ENCODE assay signal across 16 cellular contexts in genomic region chr6:160435935-160436334, GRCh38.
A peak's percentile ranks its signal among the peaks of the same experiment; 100 is the strongest.
DNase-seq lines count a peak whose midpoint lies in the region; ATAC-seq and TF ChIP-seq lines count a peak whose summit lies in the region.
"Had no signal": no experiment of that assay in that cellular context is flagged by ENCODE, and none has a peak within 500 bp of the region (broad histone marks: within the 10 kb centered on the region; RNA-seq: fewer than 3 reads in every experiment).

No MANE protein-coding gene starts in this region.

- no peak for ATAC-seq in activated CD8-positive, alpha-beta T cell treated with anti-CD3 and anti-CD28 coated beads for 36 hours
- peak; percentile 48 for ATAC-seq in stimulated activated effector memory CD8-positive, alpha-beta T cell treated with anti-CD3 and anti-CD28 coated beads, Interleukin-12 subunit alpha, Interleukin-12 subunit beta, amount 100 ng/mL, for 72 hours
- ATAC-seq: GM12878, GM23338 had no signal

- DNase-seq in activated naive CD4-positive, alpha-beta T cell treated with anti-CD3 and anti-CD28 coated beads for 36 hours, result peak; percentile 21
- DNase-seq in activated naive CD4-positive, alpha-beta T cell treated with anti-CD3 and anti-CD28 coated beads, Interleukin-2, amount 10 ng/mL, durations not matched to agents 7 days and 5 days, result no peak
- peak; percentile 33 for DNase-seq in KBM-7
- peak; percentile 12 for DNase-seq in activated CD8-positive, alpha-beta T cell treated with anti-CD3 and anti-CD28 coated beads for 36 hours
- DNase-seq in stimulated activated effector memory CD8-positive, alpha-beta T cell treated with anti-CD3 and anti-CD28 coated beads, Interleukin-12 subunit alpha, Interleukin-12 subunit beta, amount 100 ng/mL, for 72 hours (ENCODE audit: low spot score in 2 of 2), result no peak
- DNase-seq in ovary, result no peak
- DNase-seq in Peyer's patch, result no peak
- DNase-seq: 8988T; AML-193; C1 segment of cervical spinal cord; CD4-positive, alpha-beta memory T cell; DMS79; H7 had no signal

- no peak overlapping the region for H3K27ac Mint-ChIP-seq in activated naive CD4-positive, alpha-beta T cell treated with anti-CD3 and anti-CD28 coated beads for 36 hours
- H3K27ac Mint-ChIP-seq in activated naive CD4-positive, alpha-beta T cell treated with anti-CD3 and anti-CD28 coated beads, Interleukin-2, amount 10 ng/mL, durations not matched to agents 7 days and 5 days, result no peak overlapping the region
- H3K27ac Mint-ChIP-seq in activated CD8-positive, alpha-beta T cell treated with anti-CD3 and anti-CD28 coated beads for 36 hours, result no peak overlapping the region
- no peak overlapping the region for H3K27ac Mint-ChIP-seq in stimulated activated effector memory CD8-positive, alpha-beta T cell treated with anti-CD3 and anti-CD28 coated beads, Interleukin-12 subunit alpha, Interleukin-12 subunit beta, amount 100 ng/mL, for 72 hours
- H3K27ac Mint-ChIP-seq: CD4-positive, alpha-beta memory T cell; GM23338 had no signal

- intact Hi-C loops in activated naive CD4-positive, alpha-beta T cell treated with anti-CD3 and anti-CD28 coated beads for 36 hours (cut with micrococcal nuclease), result no loop called here
- intact Hi-C loops in activated CD8-positive, alpha-beta T cell treated with anti-CD3 and anti-CD28 coated beads for 36 hours (cut with micrococcal nuclease), result no loop called here
- intact Hi-C loops in ovary (cut with DNase I), result loop anchor here in 1 of 4 donors (10.0 kb wide), 1 partner anchor 81 kb away; no protein-coding TSS in a partner anchor

- no peak overlapping the region for H3K27ac ChIP-seq in ovary
- no peak overlapping the region for H3K27ac ChIP-seq in Peyer's patch
- H3K27ac ChIP-seq: HL-60 had no signal

- CTCF ChIA-PET in activated naive CD4-positive, alpha-beta T cell treated with anti-CD3 and anti-CD28 coated beads for 36 hours (lab: Charles Lee), result interaction anchor here (0.6 to 0.8 kb wide), 2 partner anchors 20 to 36 kb away, joined by 3 to 5 read pairs; no protein-coding TSS in a partner anchor
- CTCF ChIA-PET in activated naive CD4-positive, alpha-beta T cell treated with anti-CD3 and anti-CD28 coated beads, Interleukin-2, amount 10 ng/mL, durations not matched to agents 7 days and 5 days (lab: Charles Lee), result interaction anchor here (1.9 kb wide), 1 partner anchor 20 kb away, joined by 7 read pairs; no protein-coding TSS in a partner anchor
- CTCF ChIA-PET in activated CD8-positive, alpha-beta T cell treated with anti-CD3 and anti-CD28 coated beads for 36 hours (lab: Charles Lee), result interaction anchor here (1.1 to 2.2 kb wide), 2 partner anchors 20 to 98 kb away, joined by 5 to 6 read pairs; no protein-coding TSS in a partner anchor

- no peak overlapping the region for H3K4me3 Mint-ChIP-seq in activated naive CD4-positive, alpha-beta T cell treated with anti-CD3 and anti-CD28 coated beads for 36 hours
- no peak overlapping the region for H3K4me3 Mint-ChIP-seq in activated naive CD4-positive, alpha-beta T cell treated with anti-CD3 and anti-CD28 coated beads, Interleukin-2, amount 10 ng/mL, durations not matched to agents 7 days and 5 days
- H3K4me3 Mint-ChIP-seq in activated CD8-positive, alpha-beta T cell treated with anti-CD3 and anti-CD28 coated beads for 36 hours, result no peak overlapping the region
- no peak overlapping the region for H3K4me3 Mint-ChIP-seq in stimulated activated effector memory CD8-positive, alpha-beta T cell treated with anti-CD3 and anti-CD28 coated beads, Interleukin-12 subunit alpha, Interleukin-12 subunit beta, amount 100 ng/mL, for 72 hours
- H3K4me3 Mint-ChIP-seq: GM23338 had no signal

- 92 to 96% (median 95%) methylated on average over 4 of the region's 4 CpGs for WGBS in ovary, 3 donors

- H3K4me1 Mint-ChIP-seq in activated naive CD4-positive, alpha-beta T cell treated with anti-CD3 and anti-CD28 coated beads for 36 hours (ENCODE audit: low read depth), result peaks cover 7% of the 10 kb centered on the region
- peaks cover 5% of the 10 kb centered on the region for H3K4me1 Mint-ChIP-seq in activated naive CD4-positive, alpha-beta T cell treated with anti-CD3 and anti-CD28 coated beads, Interleukin-2, amount 10 ng/mL, durations not matched to agents 7 days and 5 days
- no peaks in the 10 kb centered on the region for H3K4me1 Mint-ChIP-seq in activated CD8-positive, alpha-beta T cell treated with anti-CD3 and anti-CD28 coated beads for 36 hours (ENCODE audit: low read depth)
- H3K4me1 Mint-ChIP-seq in stimulated activated effector memory CD8-positive, alpha-beta T cell treated with anti-CD3 and anti-CD28 coated beads, Interleukin-12 subunit alpha, Interleukin-12 subunit beta, amount 100 ng/mL, for 72 hours, result peaks cover 7% of the 10 kb centered on the region

- TF ChIP-seq EP300 in ovary (IDR thresholded peaks at IDR 0.05), result no peak

- H3K4me1 ChIP-seq in ovary (ENCODE audit: insufficient read depth) (peaks cover 5% of the 10 kb centered on the region), Peyer's patch (no peaks in the 10 kb centered on the region)

- POLR2A ChIA-PET in activated CD8-positive, alpha-beta T cell treated with anti-CD3 and anti-CD28 coated beads for 36 hours (lab: Charles Lee), result no interaction called here

- peaks cover 30% of the 10 kb centered on the region for H3K27me3 Mint-ChIP-seq in activated naive CD4-positive, alpha-beta T cell treated with anti-CD3 and anti-CD28 coated beads for 36 hours (ENCODE audit: low read depth)
- peaks cover 37% of the 10 kb centered on the region for H3K27me3 Mint-ChIP-seq in activated naive CD4-positive, alpha-beta T cell treated with anti-CD3 and anti-CD28 coated beads, Interleukin-2, amount 10 ng/mL, durations not matched to agents 7 days and 5 days
- H3K27me3 Mint-ChIP-seq in activated CD8-positive, alpha-beta T cell treated with anti-CD3 and anti-CD28 coated beads for 36 hours, result peaks cover 37% of the 10 kb centered on the region

- no peaks in the 10 kb centered on the region for H3K9me3 Mint-ChIP-seq in activated naive CD4-positive, alpha-beta T cell treated with anti-CD3 and anti-CD28 coated beads for 36 hours
- H3K9me3 Mint-ChIP-seq in activated naive CD4-positive, alpha-beta T cell treated with anti-CD3 and anti-CD28 coated beads, Interleukin-2, amount 10 ng/mL, durations not matched to agents 7 days and 5 days, result no peaks in the 10 kb centered on the region
- H3K9me3 Mint-ChIP-seq in activated CD8-positive, alpha-beta T cell treated with anti-CD3 and anti-CD28 coated beads for 36 hours, result no peaks in the 10 kb centered on the region
- H3K9me3 Mint-ChIP-seq in stimulated activated effector memory CD8-positive, alpha-beta T cell treated with anti-CD3 and anti-CD28 coated beads, Interleukin-12 subunit alpha, Interleukin-12 subunit beta, amount 100 ng/mL, for 72 hours, result no peaks in the 10 kb centered on the region
- H3K9me3 Mint-ChIP-seq: CD4-positive, alpha-beta memory T cell; GM23338 had no signal

- in situ Hi-C loops in KBM-7 (cut with MboI; ENCODE audit: low pct_unique_long_range_greater_than_20kb, low sequenced_read_pairs), result no loop called here

- no peaks in the 10 kb centered on the region for H3K36me3 Mint-ChIP-seq in activated naive CD4-positive, alpha-beta T cell treated with anti-CD3 and anti-CD28 coated beads for 36 hours (ENCODE audit: low read depth)
- no peaks in the 10 kb centered on the region for H3K36me3 Mint-ChIP-seq in activated naive CD4-positive, alpha-beta T cell treated with anti-CD3 and anti-CD28 coated beads, Interleukin-2, amount 10 ng/mL, durations not matched to agents 7 days and 5 days
- H3K36me3 Mint-ChIP-seq in activated CD8-positive, alpha-beta T cell treated with anti-CD3 and anti-CD28 coated beads for 36 hours (ENCODE audit: low read depth), result no peaks in the 10 kb centered on the region
- no peaks in the 10 kb centered on the region for H3K36me3 Mint-ChIP-seq in stimulated activated effector memory CD8-positive, alpha-beta T cell treated with anti-CD3 and anti-CD28 coated beads, Interleukin-12 subunit alpha, Interleukin-12 subunit beta, amount 100 ng/mL, for 72 hours
- H3K36me3 Mint-ChIP-seq: CD4-positive, alpha-beta memory T cell had no signal

- H3K36me3 ChIP-seq in ovary, result no peaks in the 10 kb centered on the region
- H3K36me3 ChIP-seq in Peyer's patch, result no peaks in the 10 kb centered on the region

- H3K4me3 ChIP-seq in ovary (no peak overlapping the region), Peyer's patch (no peak overlapping the region)
- H3K4me3 ChIP-seq: GM12878, GM23338 had no signal

- no peak for TF ChIP-seq CTCF in activated CD8-positive, alpha-beta T cell treated with anti-CD3 and anti-CD28 coated beads for 36 hours (IDR thresholded peaks at IDR 0.05)
- no peak for TF ChIP-seq CTCF in ovary (IDR thresholded peaks at IDR 0.05)
- no peak for TF ChIP-seq CTCF in Peyer's patch (IDR thresholded peaks at IDR 0.05)

- H3K27me3 ChIP-seq in ovary (no peaks in the 10 kb centered on the region), Peyer's patch (no peaks in the 10 kb centered on the region)

- TF ChIP-seq POLR2A in ovary (IDR thresholded peaks at IDR 0.05), result no peak
- TF ChIP-seq POLR2A in Peyer's patch (IDR thresholded peaks at IDR 0.05), result no peak

- no peaks in the 10 kb centered on the region for H3K9me3 ChIP-seq in ovary
- H3K9me3 ChIP-seq in Peyer's patch, result no peaks in the 10 kb centered on the region

Comparison
In these comparisons a context has a peak if more than half of its experiments do, and no peak if none do; other contexts are left out.
1. DNase-seq: peak in activated naive CD4-positive, alpha-beta T cell treated with anti-CD3 and anti-CD28 coated beads for 36 hours (single experiment), KBM-7 (single experiment) and activated CD8-positive, alpha-beta T cell treated with anti-CD3 and anti-CD28 coated beads for 36 hours (single experiment); none in activated naive CD4-positive, alpha-beta T cell treated with anti-CD3 and anti-CD28 coated beads, Interleukin-2, amount 10 ng/mL, durations not matched to agents 7 days and 5 days (single experiment), stimulated activated effector memory CD8-positive, alpha-beta T cell treated with anti-CD3 and anti-CD28 coated beads, Interleukin-12 subunit alpha, Interleukin-12 subunit beta, amount 100 ng/mL, for 72 hours (0 of 2), ovary (0 of 5) and Peyer's patch (0 of 3).